1 cellular context compared by ENCODE assay signal in the genomic region with DNA sequence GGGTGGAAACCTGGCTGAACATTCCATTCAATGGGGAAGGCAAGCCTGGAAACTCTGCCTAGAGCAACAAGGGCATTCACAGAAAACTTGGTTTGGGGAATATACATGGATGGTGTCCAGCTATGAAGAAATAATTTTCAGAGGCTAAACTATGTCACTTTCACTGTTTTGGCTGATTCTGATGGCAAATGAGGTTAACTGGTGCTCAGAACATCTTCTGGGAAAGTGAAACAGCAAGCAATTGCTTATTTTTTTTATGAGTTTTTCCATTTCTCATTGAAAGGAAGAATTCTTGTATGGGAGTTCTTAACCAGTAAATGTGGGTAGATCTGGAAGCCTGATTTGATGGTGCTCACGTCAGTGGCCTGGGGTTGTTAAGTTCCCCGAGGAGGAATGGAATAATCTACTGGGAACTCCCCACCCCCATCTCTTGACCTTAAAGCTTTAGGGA.
TF ChIP-seq lines count a peak whose summit lies in the region.

No MANE protein-coding gene starts in this region.

TF ChIP-seq in HepG2, 621 proteins besides CTCF, POLR2A, EP300 and RAD21 (continued from another document):
- TF ChIP-seq, protein P1, sequence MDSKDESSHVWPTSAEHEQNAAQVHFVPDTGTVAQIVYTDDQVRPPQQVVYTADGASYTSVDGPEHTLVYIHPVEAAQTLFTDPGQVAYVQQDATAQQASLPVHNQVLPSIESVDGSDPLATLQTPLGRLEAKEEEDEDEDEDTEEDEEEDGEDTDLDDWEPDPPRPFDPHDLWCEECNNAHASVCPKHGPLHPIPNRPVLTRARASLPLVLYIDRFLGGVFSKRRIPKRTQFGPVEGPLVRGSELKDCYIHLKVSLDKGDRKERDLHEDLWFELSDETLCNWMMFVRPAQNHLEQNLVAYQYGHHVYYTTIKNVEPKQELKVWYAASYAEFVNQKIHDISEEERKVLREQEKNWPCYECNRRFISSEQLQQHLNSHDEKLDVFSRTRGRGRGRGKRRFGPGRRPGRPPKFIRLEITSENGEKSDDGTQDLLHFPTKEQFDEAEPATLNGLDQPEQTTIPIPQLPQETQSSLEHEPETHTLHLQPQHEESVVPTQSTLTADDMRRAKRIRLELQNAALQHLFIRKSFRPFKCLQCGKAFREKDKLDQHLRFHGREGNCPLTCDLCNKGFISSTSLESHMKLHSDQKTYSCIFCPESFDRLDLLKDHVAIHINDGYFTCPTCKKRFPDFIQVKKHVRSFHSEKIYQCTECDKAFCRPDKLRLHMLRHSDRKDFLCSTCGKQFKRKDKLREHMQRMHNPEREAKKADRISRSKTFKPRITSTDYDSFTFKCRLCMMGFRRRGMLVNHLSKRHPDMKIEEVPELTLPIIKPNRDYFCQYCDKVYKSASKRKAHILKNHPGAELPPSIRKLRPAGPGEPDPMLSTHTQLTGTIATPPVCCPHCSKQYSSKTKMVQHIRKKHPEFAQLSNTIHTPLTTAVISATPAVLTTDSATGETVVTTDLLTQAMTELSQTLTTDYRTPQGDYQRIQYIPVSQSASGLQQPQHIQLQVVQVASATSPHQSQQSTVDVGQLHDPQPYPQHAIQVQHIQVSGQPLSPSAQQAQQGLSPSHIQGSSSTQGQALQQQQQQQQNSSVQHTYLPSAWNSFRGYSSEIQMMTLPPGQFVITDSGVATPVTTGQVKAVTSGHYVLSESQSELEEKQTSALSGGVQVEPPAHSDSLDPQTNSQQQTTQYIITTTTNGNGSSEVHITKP (CRISPR knock-in tag; IDR thresholded peaks at IDR 0.05; ENCODE audit: low read depth): no peak
